Comparison of ENCODE assay signal across 1 cellular context in genomic region chr3:177694316-177694715, GRCh38.
TF ChIP-seq lines count a peak whose summit lies in the region.

No MANE protein-coding gene starts in this region.

TF ChIP-seq in K562, 482 proteins besides CTCF, POLR2A, EP300 and RAD21 (continued from another document):
- peak; percentile 36; the same call in 1 of the 2 replicates for TF ChIP-seq FOXJ2 (tag; IDR thresholded peaks at IDR 0.05)
- no peak for TF ChIP-seq KLF10 (CRISPR knock-in tag; IDR thresholded peaks at IDR 0.05)
- TF ChIP-seq SRSF7 (optimal IDR thresholded peaks at IDR 0.05; ENCODE audit: low read depth, low read length), result no peak
- TF ChIP-seq GABPA (tag; conservative IDR thresholded peaks at IDR 0.05; ENCODE audit: low read depth), result peak; percentile 30; the same call in 1 of the 2 replicates
- no peak for TF ChIP-seq SMAD3 (CRISPR knock-in tag; conservative IDR thresholded peaks at IDR 0.05)
TF ChIP-seq in K562: peak in this region for 3.
